Comparison of ENCODE assay signal across 31 cellular contexts in genomic region chr4:118872181-118872580, GRCh38.
"Had no signal": no experiment of that assay in that cellular context is flagged by ENCODE, and none has a peak within 500 bp of the region (broad histone marks: within the 10 kb centered on the region; RNA-seq: fewer than 3 reads in every experiment).

No MANE protein-coding gene starts in this region.

- DNase-seq: activated B cell treated with CpG ODN at 0.5 μM for 24 hours; activated CD4-positive, alpha-beta T cell treated with anti-CD3 and anti-CD28 coated beads for 48 hours; activated CD4-positive, alpha-beta T cell treated with anti-CD3 and anti-CD28 coated beads, Interleukin-2, amount 50 U/mL, for 1 hour; activated CD4-positive, alpha-beta T cell treated with anti-CD3 and anti-CD28 coated beads, Interleukin-2, amount 50 U/mL, for 48 hours; activated CD8-positive, alpha-beta memory T cell treated with anti-CD3 and anti-CD28 coated beads for 24 hours; activated CD8-positive, alpha-beta T cell treated with anti-CD3 and anti-CD28 coated beads for 36 hours; activated effector memory CD4-positive, alpha-beta T cell treated with Interleukin-2 at 50 U/mL for 16 hours; activated gamma-delta T cell treated with Interleukin-2 at 50 U/mL for 16 hours; activated naive CD4-positive, alpha-beta T cell treated with anti-CD3 and anti-CD28 coated beads, Interleukin-2, amount 50 U/mL, for 16 hours; activated naive CD4-positive, alpha-beta T cell treated with Interleukin-2 at 50 U/mL for 16 hours; activated T-cell treated with anti-CD3 and anti-CD28 coated beads, Interleukin-2, amount 50 U/mL, for 4 hours; amygdala; aorta; brain microvascular endothelial cell; caudate nucleus; cortex of kidney; dermis blood vessel endothelial cell; effector CD4-positive, alpha-beta T cell; effector memory CD8-positive, alpha-beta T cell; esophagus squamous epithelium; foreskin melanocyte; heart right ventricle; T-helper 1 cell; T-helper 17 cell; T1000; WERI-Rb-1 had no signal

- H3K27me3 Mint-ChIP-seq: activated CD8-positive, alpha-beta T cell treated with anti-CD3 and anti-CD28 coated beads for 36 hours; activated naive CD8-positive, alpha-beta T cell; activated T-helper 17 cell treated with anti-CD3 and anti-CD28 coated beads, Interleukin-2, amount 50 U/mL, for 72 hours had no signal

- H3K27me3 ChIP-seq: brain microvascular endothelial cell, esophagus squamous epithelium, gastroesophageal sphincter, heart right ventricle had no signal

- H3K27ac Mint-ChIP-seq: activated B cell treated with CpG ODN at 0.5 μM for 24 hours; activated CD8-positive, alpha-beta T cell treated with anti-CD3 and anti-CD28 coated beads for 36 hours; activated naive CD8-positive, alpha-beta T cell; activated T-helper 17 cell treated with anti-CD3 and anti-CD28 coated beads, Interleukin-2, amount 50 U/mL, for 72 hours; effector memory CD8-positive, alpha-beta T cell; T-helper 17 cell; T-helper 2 cell treated with Interferon-gamma antibody and Interleukin-4, amounts not matched to agents 5 μg/mL and 100 μg/mL, for 36 hours had no signal

- H3K27ac ChIP-seq: brain microvascular endothelial cell, epithelial cell of prostate, esophagus squamous epithelium, gastroesophageal sphincter, heart right ventricle, WERI-Rb-1 had no signal

- H3K9me3 ChIP-seq: esophagus squamous epithelium, gastroesophageal sphincter, heart right ventricle had no signal

- H3K4me3 Mint-ChIP-seq: activated B cell treated with CpG ODN at 0.5 μM for 24 hours; activated CD8-positive, alpha-beta T cell treated with anti-CD3 and anti-CD28 coated beads for 36 hours; activated naive CD8-positive, alpha-beta T cell; activated T-cell treated with anti-CD3 and anti-CD28 coated beads, Interleukin-2, amount 50 U/mL, for 4 hours; activated T-helper 17 cell treated with anti-CD3 and anti-CD28 coated beads, Interleukin-2, amount 50 U/mL, for 72 hours; effector memory CD8-positive, alpha-beta T cell; T-helper 17 cell; T-helper 2 cell treated with Interferon-gamma antibody and Interleukin-4, amounts not matched to agents 5 μg/mL and 100 μg/mL, for 36 hours had no signal

- H3K36me3 ChIP-seq: brain microvascular endothelial cell, esophagus squamous epithelium, gastroesophageal sphincter, heart right ventricle, WERI-Rb-1 had no signal

- H3K4me3 ChIP-seq: esophagus squamous epithelium, gastroesophageal sphincter, heart right ventricle had no signal

- H3K4me1 Mint-ChIP-seq: activated B cell treated with CpG ODN at 0.5 μM for 24 hours; activated T-helper 17 cell treated with anti-CD3 and anti-CD28 coated beads, Interleukin-2, amount 50 U/mL, for 72 hours; T-helper 17 cell had no signal

- H3K9me3 Mint-ChIP-seq: activated B cell treated with CpG ODN at 0.5 μM for 24 hours; activated T-helper 17 cell treated with anti-CD3 and anti-CD28 coated beads, Interleukin-2, amount 50 U/mL, for 72 hours; effector memory CD8-positive, alpha-beta T cell; T-helper 2 cell treated with Interferon-gamma antibody and Interleukin-4, amounts not matched to agents 5 μg/mL and 100 μg/mL, for 36 hours had no signal
